22 cellular contexts compared by ENCODE assay signal in the genomic region with DNA sequence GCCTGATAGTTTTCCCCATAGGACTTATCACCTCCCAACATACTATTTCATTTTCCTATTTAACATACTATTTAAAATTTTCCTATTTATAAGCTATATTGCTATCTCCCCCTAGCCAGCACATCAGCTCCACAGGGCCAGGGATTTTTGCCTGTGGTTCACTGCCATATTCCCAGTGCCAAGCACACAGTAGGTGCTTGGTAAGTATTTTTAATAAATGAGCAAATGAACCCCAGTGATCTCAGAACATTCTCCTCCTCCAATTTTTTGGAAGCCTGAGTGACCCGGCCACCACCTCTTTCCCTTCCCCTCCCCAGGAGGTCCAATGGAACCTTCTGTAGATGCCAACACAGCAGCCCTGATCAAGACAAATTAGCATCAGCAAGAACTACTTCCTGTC. TPM values are rescaled to one million over a fixed set of nuclear protein-coding genes. Genes with fewer than 3 reads are reported as not detected.
DNase-seq lines count a peak whose midpoint lies in the region; ATAC-seq and TF ChIP-seq lines count a peak whose summit lies in the region.
"Had no signal": no experiment of that assay in that cellular context is flagged by ENCODE, and none has a peak within 500 bp of the region (broad histone marks: within the 10 kb centered on the region; RNA-seq: fewer than 3 reads in every experiment).

No MANE protein-coding gene starts in this region.

- H3K36me3 ChIP-seq in GM23338 (ENCODE audit: insufficient read depth): no peaks in the 10 kb centered on the region
- no peaks in the 10 kb centered on the region for H3K36me3 ChIP-seq in neural progenitor cell

- H3K27me3 Mint-ChIP-seq in activated T-cell treated with anti-CD3 and anti-CD28 coated beads, Interleukin-2, amount 50 U/mL, for 72 hours (ENCODE audit: low read depth): no peaks in the 10 kb centered on the region
- H3K27me3 Mint-ChIP-seq in activated T-cell treated with anti-CD3 and anti-CD28 coated beads, Interleukin-2, amount 50 U/mL, for 4 hours (ENCODE audit: low read depth): no peaks in the 10 kb centered on the region
- peaks cover 1% of the 10 kb centered on the region for H3K27me3 Mint-ChIP-seq in GM23338 (ENCODE audit: insufficient read depth, low read depth, poor library complexity)
- no peaks in the 10 kb centered on the region for H3K27me3 Mint-ChIP-seq in activated naive CD8-positive, alpha-beta T cell treated with anti-CD3 and anti-CD28 coated beads for 36 hours
- peaks cover 12% of the 10 kb centered on the region for H3K27me3 Mint-ChIP-seq in neural progenitor cell (ENCODE audit: insufficient read depth, low read depth)
- no peaks in the 10 kb centered on the region for H3K27me3 Mint-ChIP-seq in type B pancreatic cell
- H3K27me3 Mint-ChIP-seq in MCF 10A (ENCODE audit: insufficient read depth, unreplicated experiment): peaks cover 24% of the 10 kb centered on the region

- TF ChIP-seq CTCF in GM23338 (conservative IDR thresholded peaks at IDR 0.05; ENCODE audit: low read depth in 2 of 2): no peak
- TF ChIP-seq CTCF in neural progenitor cell (IDR thresholded peaks at IDR 0.05): no peak
- no peak for TF ChIP-seq CTCF in type B pancreatic cell (conservative IDR thresholded peaks at IDR 0.05)
- TF ChIP-seq CTCF in MCF 10A (IDR thresholded peaks at IDR 0.05; ENCODE audit: unreplicated experiment): no peak

- peaks cover 56% of the 10 kb centered on the region for H3K4me1 Mint-ChIP-seq in activated T-cell treated with anti-CD3 and anti-CD28 coated beads, Interleukin-2, amount 50 U/mL, for 72 hours (ENCODE audit: low read depth)
- peaks cover 75% of the 10 kb centered on the region for H3K4me1 Mint-ChIP-seq in activated T-cell treated with anti-CD3 and anti-CD28 coated beads, Interleukin-2, amount 50 U/mL, for 4 hours (ENCODE audit: low read depth)
- H3K4me1 Mint-ChIP-seq in GM23338 (no peaks in the 10 kb centered on the region), neural progenitor cell (peaks cover 14% of the 10 kb centered on the region), type B pancreatic cell (ENCODE audit: unreplicated experiment) (peaks cover 42% of the 10 kb centered on the region), MCF 10A (ENCODE audit: insufficient read depth, unreplicated experiment) (no peaks in the 10 kb centered on the region)
- peaks cover 50% of the 10 kb centered on the region for H3K4me1 Mint-ChIP-seq in activated naive CD8-positive, alpha-beta T cell treated with anti-CD3 and anti-CD28 coated beads for 36 hours

- ATAC-seq in activated T-cell treated with anti-CD3 and anti-CD28 coated beads, Interleukin-2, amount 50 U/mL, for 72 hours (replicated peaks in 1 of 2): no peak
- no peak for ATAC-seq in activated T-cell treated with anti-CD3 and anti-CD28 coated beads, Interleukin-2, amount 50 U/mL, for 4 hours
- ATAC-seq in GM23338: no peak
- ATAC-seq: activated CD4-positive, CD25-positive, alpha-beta regulatory T cell treated with anti-CD3 and anti-CD28 coated beads, Interleukin-2, amount 50 U/mL, for 24 hours; body of pancreas; left ventricle myocardium superior; Panc1 had no signal

- H3K9me2 ChIP-seq in GM23338 (ENCODE audit: insufficient read depth): no peaks in the 10 kb centered on the region

- intact Hi-C loops in MCF 10A (cut with micrococcal nuclease): no loop called here

- H3F3A ChIP-seq in GM23338 (replicated peaks; ENCODE audit: low read depth): no peaks in the 10 kb centered on the region
- H3F3A ChIP-seq in neural progenitor cell (ENCODE audit: low read depth): no peaks in the 10 kb centered on the region

- no peaks in the 10 kb centered on the region for H3K9me3 ChIP-seq in neural progenitor cell (ENCODE audit: low read depth)
- H3K9me3 ChIP-seq: body of pancreas had no signal

- no peak overlapping the region for H3K4me3 Mint-ChIP-seq in activated T-cell treated with anti-CD3 and anti-CD28 coated beads, Interleukin-2, amount 50 U/mL, for 72 hours
- H3K4me3 Mint-ChIP-seq in activated T-cell treated with anti-CD3 and anti-CD28 coated beads, Interleukin-2, amount 50 U/mL, for 4 hours: no peak overlapping the region
- H3K4me3 Mint-ChIP-seq in GM23338: no peak overlapping the region; the same call in 2 of the 3 replicates
- H3K4me3 Mint-ChIP-seq in activated naive CD8-positive, alpha-beta T cell treated with anti-CD3 and anti-CD28 coated beads for 36 hours: no peak overlapping the region
- H3K4me3 Mint-ChIP-seq in neural progenitor cell: peak overlapping the region; percentile 19
- H3K4me3 Mint-ChIP-seq in type B pancreatic cell: no peak overlapping the region
- no peak overlapping the region for H3K4me3 Mint-ChIP-seq in MCF 10A (ENCODE audit: unreplicated experiment)

- peaks cover 22 to 45% of the 10 kb centered on the region in 2 donors for H3K36me3 Mint-ChIP-seq in activated T-cell treated with anti-CD3 and anti-CD28 coated beads, Interleukin-2, amount 50 U/mL, for 72 hours (ENCODE audit: insufficient read depth in 2 of 2)
- H3K36me3 Mint-ChIP-seq in activated T-cell treated with anti-CD3 and anti-CD28 coated beads, Interleukin-2, amount 50 U/mL, for 4 hours (ENCODE audit: insufficient read depth): peaks cover 57% of the 10 kb centered on the region
- no peaks in the 10 kb centered on the region for H3K36me3 Mint-ChIP-seq in GM23338 (ENCODE audit: low read depth)
- peaks cover 50% of the 10 kb centered on the region for H3K36me3 Mint-ChIP-seq in activated naive CD8-positive, alpha-beta T cell treated with anti-CD3 and anti-CD28 coated beads for 36 hours
- H3K36me3 Mint-ChIP-seq in neural progenitor cell: no peaks in the 10 kb centered on the region
- peaks cover 14% of the 10 kb centered on the region for H3K36me3 Mint-ChIP-seq in type B pancreatic cell
- no peaks in the 10 kb centered on the region for H3K36me3 Mint-ChIP-seq in MCF 10A (ENCODE audit: insufficient read depth, unreplicated experiment)

- BruUV-seq in MCF 10A (replicated peaks; lab: Mats Ljungman, UMichigan): no TSS peak

- no peaks in the 10 kb centered on the region for H3K9me3 Mint-ChIP-seq in activated T-cell treated with anti-CD3 and anti-CD28 coated beads, Interleukin-2, amount 50 U/mL, for 72 hours
- no peaks in the 10 kb centered on the region for H3K9me3 Mint-ChIP-seq in activated T-cell treated with anti-CD3 and anti-CD28 coated beads, Interleukin-2, amount 50 U/mL, for 4 hours
- H3K9me3 Mint-ChIP-seq in GM23338 (no peaks in the 10 kb centered on the region), neural progenitor cell (no peaks in the 10 kb centered on the region), type B pancreatic cell (peaks cover 8% of the 10 kb centered on the region), MCF 10A (ENCODE audit: unreplicated experiment) (no peaks in the 10 kb centered on the region)
- H3K9me3 Mint-ChIP-seq in activated naive CD8-positive, alpha-beta T cell treated with anti-CD3 and anti-CD28 coated beads for 36 hours: no peaks in the 10 kb centered on the region

- H2AFZ ChIP-seq in GM23338 (no peak overlapping the region), neural progenitor cell (replicated peaks) (no peak overlapping the region)

- H3K27ac ChIP-seq in GM23338 (ENCODE audit: low read depth) (no peak overlapping the region), neural progenitor cell (no peak overlapping the region)
- H3K27ac ChIP-seq: body of pancreas, C4-2B had no signal

- peak overlapping the region; percentile 73 for H3K27ac Mint-ChIP-seq in activated T-cell treated with anti-CD3 and anti-CD28 coated beads, Interleukin-2, amount 50 U/mL, for 72 hours
- H3K27ac Mint-ChIP-seq in GM23338: peak overlapping the region; percentile 41; the same call in 1 of the 2 replicates
- peak overlapping the region; percentile 30 for H3K27ac Mint-ChIP-seq in activated naive CD8-positive, alpha-beta T cell treated with anti-CD3 and anti-CD28 coated beads for 36 hours
- H3K27ac Mint-ChIP-seq in neural progenitor cell: no peak overlapping the region
- no peak overlapping the region for H3K27ac Mint-ChIP-seq in type B pancreatic cell
- H3K27ac Mint-ChIP-seq in MCF 10A (ENCODE audit: low read depth, unreplicated experiment): no peak overlapping the region

- CTCF ChIA-PET in MCF 10A (lab: Yijun Ruan, JAX): interaction anchor here (0.6 to 1.3 kb wide), 2 partner anchors 25 to 86 kb away, joined by 4 read pairs; no protein-coding TSS in a partner anchor

- H4K20me1 ChIP-seq in GM23338 (replicated peaks; ENCODE audit: insufficient read depth) (no peaks in the 10 kb centered on the region), neural progenitor cell (ENCODE audit: low read depth) (no peaks in the 10 kb centered on the region)

- H3K27me3 ChIP-seq in GM23338 (ENCODE audit: insufficient read depth) (no peaks in the 10 kb centered on the region), neural progenitor cell (no peaks in the 10 kb centered on the region)
- H3K27me3 ChIP-seq: body of pancreas had no signal

- POLR2A ChIA-PET in MCF 10A (lab: Yijun Ruan, JAX): interaction anchor here (0.6 kb wide), 1 partner anchor 22 kb away, joined by 3 read pairs; no protein-coding TSS in a partner anchor

- H3K4me2 ChIP-seq in GM23338: no peak overlapping the region
- no peak overlapping the region for H3K4me2 ChIP-seq in neural progenitor cell

- H3K79me2 ChIP-seq in GM23338 (replicated peaks; ENCODE audit: insufficient read depth) (no peaks in the 10 kb centered on the region), neural progenitor cell (ENCODE audit: low read depth) (no peaks in the 10 kb centered on the region)

- H3K9ac ChIP-seq in neural progenitor cell: no peak overlapping the region

- DNase-seq in activated T-cell treated with anti-CD3 and anti-CD28 coated beads, Interleukin-2, amount 50 U/mL, for 72 hours: no peak
- no peak for DNase-seq in activated T-cell treated with anti-CD3 and anti-CD28 coated beads, Interleukin-2, amount 50 U/mL, for 4 hours
- no peak for DNase-seq in GM23338 (ENCODE audit: low spot score)
- no peak for DNase-seq in activated naive CD8-positive, alpha-beta T cell treated with anti-CD3 and anti-CD28 coated beads for 36 hours
- no peak for DNase-seq in neural progenitor cell (ENCODE audit: low spot score)
- DNase-seq in type B pancreatic cell (ENCODE audit: extremely low spot score, unreplicated experiment): no peak
- no peak for DNase-seq in DMS 273 treated with DMSO at 0.1 percent for 48 hours (lab: John Stamatoyannopoulos, UW)
- DNase-seq in MCF 10A (ENCODE audit: unreplicated experiment): no peak
- DNase-seq: body of pancreas; EL; KBM-7; left ventricle myocardium superior; MM.1S; NCI-H2081; NCI-H2227 treated with DMSO at 0.1 percent for 48 hours; SHP77 treated with DMSO at 0.1 percent for 48 hours; stimulated activated CD8-positive, alpha-beta memory T cell treated with anti-CD3 and anti-CD28 coated beads, Interleukin-4, amount 100 ng/mL, for 48 hours; trophoblast cell had no signal

- no peak overlapping the region for H3K4me3 ChIP-seq in GM23338
- no peak overlapping the region for H3K4me3 ChIP-seq in neural progenitor cell
- H3K4me3 ChIP-seq: body of pancreas had no signal

- no peaks in the 10 kb centered on the region for H3K4me1 ChIP-seq in GM23338 (ENCODE audit: insufficient read depth)
- no peaks in the 10 kb centered on the region for H3K4me1 ChIP-seq in neural progenitor cell
- H3K4me1 ChIP-seq: body of pancreas had no signal

RNA-seq across cellular contexts. Expression of a gene that starts 33.3 kb away (rescaled TPM):
- total RNA-seq in activated T-cell treated with anti-CD3 and anti-CD28 coated beads, Interleukin-2, amount 50 U/mL, for 72 hours: 10 to 100 TPM; 29.4 to 39.9 TPM
- total RNA-seq in activated T-cell treated with anti-CD3 and anti-CD28 coated beads, Interleukin-2, amount 50 U/mL, for 4 hours: 10 to 100 TPM; 48.3 to 51.4 (median 48.9) TPM
- total RNA-seq in GM23338 (2014; rRNA removed; shearing (Covaris generic)): 0.39 and 0.59 TPM in 2 replicates
- 0.31 and 0.52 TPM in 2 replicates for polyA plus RNA-seq in GM23338 (2016; fragmentation: Nextera tagmentation; extraction: Ambion mirVana)
- 10 to 100 TPM; 31.0 to 31.7 TPM for total RNA-seq in activated naive CD8-positive, alpha-beta T cell treated with anti-CD3 and anti-CD28 coated beads for 36 hours
- total RNA-seq in neural progenitor cell (ENCODE audit: low replicate concordance) (0.19 and 0.25 TPM in 2 replicates), type B pancreatic cell (ENCODE audit: low replicate concordance) (4.8 and 9.5 TPM in 2 replicates), MCF 10A (2022) (0.07 and 0.12 TPM in 2 replicates)
- total RNA-seq: myocyte had no signal

Comparison
In these comparisons a context has a peak if more than half of its experiments do, and no peak if none do; other contexts are left out.
1. H3K27ac Mint-ChIP-seq: peak in activated T-cell treated with anti-CD3 and anti-CD28 coated beads, Interleukin-2, amount 50 U/mL, for 72 hours (single experiment), GM23338 (single experiment) and activated naive CD8-positive, alpha-beta T cell treated with anti-CD3 and anti-CD28 coated beads for 36 hours (single experiment); none in neural progenitor cell (single experiment), type B pancreatic cell (single experiment) and MCF 10A (single experiment).